In genomic region chr12:11672361-11672760, GRCh38 we compare ENCODE assay signal across 21 cellular contexts. TPM values are rescaled to one million over a fixed set of nuclear protein-coding genes. Genes with fewer than 3 reads are reported as not detected.
DNase-seq lines count a peak whose midpoint lies in the region; ATAC-seq, FAIRE-seq and TF ChIP-seq lines count a peak whose summit lies in the region.
"Had no signal": no experiment of that assay in that cellular context is flagged by ENCODE, and none has a peak within 500 bp of the region (broad histone marks: within the 10 kb centered on the region; RNA-seq: fewer than 3 reads in every experiment).

No MANE protein-coding gene starts in this region.

- H2AFZ ChIP-seq in GM12878 (ENCODE audit: control insufficient read depth, low read depth, low read length) = no peak overlapping the region

- BruUV-seq in GM12878 (replicated peaks; lab: Mats Ljungman, UMichigan) = TSS peak; percentile 16

- no peaks in the 10 kb centered on the region for H3K36me3 ChIP-seq in CD4-positive, alpha-beta memory T cell (ENCODE audit: insufficient read depth, low read length)
- H3K36me3 ChIP-seq in GM12878 (ENCODE audit: control insufficient read depth in 2 of 2, insufficient read depth in 2 of 2, low read length in 1 of 2) (peaks cover 2 to 11% of the 10 kb centered on the region in 2 experiments), skeletal muscle tissue (ENCODE audit: control insufficient read depth in 3 of 3, insufficient read depth in 3 of 3, low read length in 3 of 3) (no peaks in the 10 kb centered on the region), SJCRH30 (no peaks in the 10 kb centered on the region)

- TF ChIP-seq POLR2A in GM12878 (IDR thresholded peaks at IDR 0.05; ENCODE audit: low read depth, low read length) = no peak

- peaks cover 14% of the 10 kb centered on the region for H4K20me1 ChIP-seq in GM12878 (ENCODE audit: control insufficient read depth, insufficient read depth)

- no peak for TF ChIP-seq EP300 in GM12878 (IDR thresholded peaks at IDR 0.05; ENCODE audit: borderline replicate concordance in 1 of 2, control insufficient read depth in 1 of 2, low read depth in 2 of 2, low read length in 2 of 2)

- no peaks in the 10 kb centered on the region for H3K27me3 Mint-ChIP-seq in CD4-positive, alpha-beta memory T cell
- H3K27me3 Mint-ChIP-seq: activated CD4-positive, alpha-beta memory T cell treated with anti-CD3 and anti-CD28 coated beads for 36 hours; activated naive CD8-positive, alpha-beta T cell had no signal

- TF ChIP-seq RAD21 in GM12878 (IDR thresholded peaks at IDR 0.05; ENCODE audit: insufficient read depth, low read depth, low read length) = no peak

- RAD21 ChIA-PET in GM12878 (lab: Charles Lee; ENCODE audit: unreplicated experiment) = interaction anchor here (1.1 to 1.3 kb wide), 2 partner anchors 13 to 15 kb away, joined by 3 read pairs; no protein-coding TSS in a partner anchor

- no peak overlapping the region for H3K4me3 Mint-ChIP-seq in CD4-positive, alpha-beta memory T cell
- H3K4me3 Mint-ChIP-seq: activated CD4-positive, alpha-beta memory T cell treated with anti-CD3 and anti-CD28 coated beads for 36 hours; activated naive CD8-positive, alpha-beta T cell; neural crest cell had no signal

- in situ Hi-C loops in GM12878 (cut with MboI) = no loop called here

- H3K27ac Mint-ChIP-seq in CD4-positive, alpha-beta memory T cell = peak overlapping the region in 5 of 7 donors; percentile 6 to 54 (median 31)
- H3K27ac Mint-ChIP-seq: activated CD4-positive, alpha-beta memory T cell treated with anti-CD3 and anti-CD28 coated beads for 36 hours; activated naive CD8-positive, alpha-beta T cell; activated T-helper 2 cell treated with anti-CD3 and anti-CD28 coated beads, Interferon-gamma antibody, Interleukin-2, Interleukin-4, amounts not matched to agents 10 μg/mL and 5 μg/mL and 100 μg/mL, durations not matched to agents 14 hours and 24 hours and 36 hours had no signal

- peaks cover 48% of the 10 kb centered on the region for H3K4me1 ChIP-seq in CD4-positive, alpha-beta memory T cell (ENCODE audit: insufficient read depth, low read length)
- H3K4me1 ChIP-seq in GM12878 (ENCODE audit: control insufficient read depth, insufficient read depth, low read length) (peaks cover 6% of the 10 kb centered on the region), skeletal muscle tissue (ENCODE audit: control insufficient read depth in 3 of 3, insufficient read depth in 3 of 3, low read length in 3 of 3) (peaks cover 27 to 37% (median 35%) of the 10 kb centered on the region in 3 donors), SJCRH30 (no peaks in the 10 kb centered on the region)

- CTCF ChIA-PET in CD4-positive, alpha-beta memory T cell (lab: Charles Lee; ENCODE audit: partially characterized antibody) = interaction anchor here (2.7 kb wide), 1 partner anchor 361 kb away, joined by 12 read pairs; no protein-coding TSS in a partner anchor
- CTCF ChIA-PET in GM12878 (lab: Yijun Ruan, JAX) = interaction anchor here (0.9 kb wide), 1 partner anchor 15 kb away, joined by 4 read pairs; no protein-coding TSS in a partner anchor

- no peak overlapping the region for H3K27ac ChIP-seq in CD4-positive, alpha-beta memory T cell (ENCODE audit: low read depth, low read length)
- H3K27ac ChIP-seq in GM12878 (ENCODE audit: control insufficient read depth, insufficient read depth) (no peak overlapping the region), skeletal muscle tissue (ENCODE audit: low read depth, low read length) (no peak overlapping the region), SJCRH30 (no peak overlapping the region)

- DNase-seq in CD4-positive, alpha-beta memory T cell = no peak
- peak; percentile 59 for DNase-seq in NCI-H1694 (lab: John Stamatoyannopoulos, UW)
- DNase-seq in GM12878 (ENCODE audit: low read depth, low spot score) = no peak
- DNase-seq in SJCRH30 = no peak
- no peak for DNase-seq in activated CD4-positive, alpha-beta T cell treated with anti-CD3 and anti-CD28 coated beads, Interleukin-2, amount 50 U/mL, for 1 hour
- DNase-seq: ACHN; activated CD4-positive, alpha-beta memory T cell treated with anti-CD3 and anti-CD28 coated beads for 36 hours; activated CD8-positive, alpha-beta memory T cell treated with anti-CD3 and anti-CD28 coated beads, Interleukin-2, amount 50 U/mL, for 48 hours; kidney glomerular epithelial cell; MM.1S; NCI-H1417 treated with DMSO at 0.1 percent for 48 hours; NCI-H774; posterior cingulate gyrus; SW 1271 had no signal

- peaks cover 100% of the 10 kb centered on the region for H3K79me2 ChIP-seq in GM12878 (ENCODE audit: control insufficient read depth, insufficient read depth, low read length)

- peaks cover 56 to 88% (median 72%) of the 10 kb centered on the region in 4 donors for H3K4me1 Mint-ChIP-seq in CD4-positive, alpha-beta memory T cell

- no peaks in the 10 kb centered on the region for H3K27me3 ChIP-seq in CD4-positive, alpha-beta memory T cell (ENCODE audit: insufficient read depth, low read length)
- H3K27me3 ChIP-seq in GM12878 (replicated peaks in 1 of 2; ENCODE audit: control insufficient read depth in 2 of 2, insufficient read depth in 2 of 2, low read length in 1 of 2) (no peaks in the 10 kb centered on the region), skeletal muscle tissue (ENCODE audit: control insufficient read depth in 3 of 3, insufficient read depth in 3 of 3, low read length in 3 of 3) (no peaks in the 10 kb centered on the region), SJCRH30 (no peaks in the 10 kb centered on the region)

- no peaks in the 10 kb centered on the region for H3K9me3 ChIP-seq in CD4-positive, alpha-beta memory T cell (ENCODE audit: control insufficient read depth in 1 of 2, low read length in 2 of 2)
- H3K9me3 ChIP-seq in GM12878 (replicated peaks; ENCODE audit: control insufficient read depth, insufficient read depth, low read length) (no peaks in the 10 kb centered on the region), skeletal muscle tissue (ENCODE audit: control insufficient read depth in 3 of 3, low read length in 3 of 3) (no peaks in the 10 kb centered on the region), SJCRH30 (replicated peaks) (no peaks in the 10 kb centered on the region)

- WGBS in GM12878 (ENCODE audit: insufficient coverage, insufficient replicate concordance, low lambda C conversion rate, missing lambda C conversion rate) = 94% methylated on average over 10 of the region's 10 CpGs

- FAIRE-seq in GM12878 (lab: Jason Lieb, UNC) = no peak
- FAIRE-seq: D721Med, K562 had no signal

- no peak for TF ChIP-seq CTCF in GM12878 (IDR thresholded peaks at IDR 0.05 in 2 of 3, conservative IDR thresholded peaks at IDR 0.05 in 1 of 3; ENCODE audit: control insufficient read depth in 2 of 3, extremely low read depth in 1 of 3, insufficient read depth in 1 of 3, low read depth in 3 of 3, low read length in 3 of 3)

- POLR2A ChIA-PET in CD4-positive, alpha-beta memory T cell (lab: Charles Lee; ENCODE audit: partially characterized antibody) = no interaction called here
- POLR2A ChIA-PET in GM12878 (lab: Charles Lee) = interaction anchor here (0.6 to 1.6 kb wide), 3 partner anchors 12 to 195 kb away, joined by 3 to 6 read pairs (median 5); no protein-coding TSS in a partner anchor

- H3K4me2 ChIP-seq in GM12878 (ENCODE audit: control insufficient read depth, insufficient read depth) = no peak overlapping the region

- ATAC-seq in GM12878 (no peak), HG03025 (IDR thresholded peaks at IDR 0.05; ENCODE audit: low FRiP score, unreplicated experiment) (no peak)
- ATAC-seq: K562 had no signal

- H3K36me3 Mint-ChIP-seq in CD4-positive, alpha-beta memory T cell = peaks cover 2 to 4% of the 10 kb centered on the region in 2 donors

- H3K4me3 ChIP-seq in CD4-positive, alpha-beta memory T cell (ENCODE audit: low read length in 2 of 2) = no peak overlapping the region
- no peak overlapping the region for H3K4me3 ChIP-seq in GM12878
- peak overlapping the region; percentile 39 to 50 (median 45) for H3K4me3 ChIP-seq in skeletal muscle tissue (ENCODE audit: low read length in 3 of 3)
- no peak overlapping the region for H3K4me3 ChIP-seq in SJCRH30
- H3K4me3 ChIP-seq: K562 had no signal

- no peaks in the 10 kb centered on the region for H3K9me3 Mint-ChIP-seq in CD4-positive, alpha-beta memory T cell
- H3K9me3 Mint-ChIP-seq: activated CD4-positive, alpha-beta memory T cell treated with anti-CD3 and anti-CD28 coated beads for 36 hours; activated T-helper 2 cell treated with anti-CD3 and anti-CD28 coated beads, Interferon-gamma antibody, Interleukin-2, Interleukin-4, amounts not matched to agents 10 μg/mL and 5 μg/mL and 100 μg/mL, durations not matched to agents 14 hours and 24 hours and 36 hours; neural crest cell had no signal

- H3K9ac ChIP-seq in GM12878 (ENCODE audit: control insufficient read depth, insufficient read depth, low read length) (no peak overlapping the region), skeletal muscle tissue (ENCODE audit: low read depth in 1 of 3, low read length in 3 of 3) (no peak overlapping the region)

- SMC1A ChIA-PET in GM12878 (lab: Charles Lee; ENCODE audit: uncharacterized antibody, unreplicated experiment) = interaction anchor here (0.6 to 6.9 kb wide), 6 partner anchors 9 to 420 kb away, joined by 3 to 32 read pairs (median 4); no protein-coding TSS in a partner anchor

- intact Hi-C loops in CD4-positive, alpha-beta memory T cell (cut with micrococcal nuclease) = no loop called here
- intact Hi-C loops in GM12878 (cut with micrococcal nuclease; ENCODE audit: unreplicated experiment) = no loop called here

TF ChIP-seq in GM12878, 131 proteins besides CTCF, POLR2A, EP300 and RAD21 (continues in another document):
- TF ChIP-seq ZNF622 (IDR thresholded peaks at IDR 0.05) = no peak

RNA-seq across cellular contexts. Expression of gene ETV6, which starts 22.9 kb away (rescaled TPM):
- 10 to 100 TPM; 41.3 to 43.9 TPM for total RNA-seq in CD4-positive, alpha-beta memory T cell
- 10 to 100 TPM in 1 of 2 donors, 1 to 10 TPM in 1; 3.3 to 10.1 TPM for polyA plus RNA-seq in CD4-positive, alpha-beta memory T cell
- total RNA-seq in GM12878 (2013; cell fraction: nucleolus; rRNA removed) = 109 and 115 TPM in 2 replicates
- total RNA-seq in GM12878 (2014; rRNA removed) (24.0 and 24.9 TPM in 2 replicates), GM12878 (2014; rRNA removed; fragmentation: Illumina TruSeq; extraction: Trizol) (26.3 and 28.4 TPM in 2 replicates), GM12878 (2021) (69.7 and 74.8 TPM in 2 replicates), skeletal muscle tissue (4.2 TPM)
- 18.0 TPM for polyA plus RNA-seq in GM12878 (2011; ENCODE audit: low read depth)
- polyA plus RNA-seq in GM12878 (2011; rRNA removed) (27.2 and 29.7 TPM in 2 replicates), GM12878 (2014; fragmentation: Illumina TruSeq; extraction: Trizol) (32.6 and 34.6 TPM in 2 replicates), GM12878 (2014; fragmentation: Nextera tagmentation; extraction: Ambion mirVana) (10 to 100 TPM in 1 of 2 experiments, 1 to 10 TPM in 1; 6.6 to 10.4 TPM), GM12878 (2014; rRNA removed) (25.1 and 26.3 TPM in 2 replicates), GM12878 (2016; fragmentation: Nextera tagmentation; extraction: Ambion mirVana) (10 to 100 TPM in 1 of 2 experiments, 1 to 10 TPM in 1; 7.8 to 12.5 TPM)
- polyA plus RNA-seq in GM12878 (2011; cell fraction: cytosol; rRNA removed) = 21.0 and 26.5 TPM in 2 replicates
- 53.6 and 57.2 TPM in 2 replicates for polyA plus RNA-seq in GM12878 (2011; cell fraction: nucleus; rRNA removed)
- 22.0 and 25.1 TPM in 2 replicates for polyA plus RNA-seq in GM12878 (2012)
- 52.2 and 65.0 TPM in 2 replicates for polyA minus RNA-seq in GM12878 (2011; rRNA and poly(A)+ RNA removed)
- polyA minus RNA-seq in GM12878 (2011; cell fraction: cytosol; rRNA and poly(A)+ RNA removed) = 23.9 and 25.7 TPM in 2 replicates
- 74.2 and 133 TPM in 2 replicates for polyA minus RNA-seq in GM12878 (2011; cell fraction: nucleus; rRNA and poly(A)+ RNA removed)
- total RNA-seq in SJCRH30 (2014; rRNA removed; shearing (Covaris generic)) = 5.1 and 5.6 TPM in 2 replicates

Comparison
In these comparisons a context has a peak if more than half of its experiments do, and no peak if none do; other contexts are left out.
1. H3K4me3 ChIP-seq: peak in skeletal muscle tissue (3 of 3); none in CD4-positive, alpha-beta memory T cell (0 of 2), GM12878 (single experiment) and SJCRH30 (single experiment).